15 cellular contexts compared by ENCODE assay signal in genomic region chr5:14008819-14009311, GRCh38.
DNase-seq lines count a peak whose midpoint lies in the region; ATAC-seq and TF ChIP-seq lines count a peak whose summit lies in the region.
"Had no signal": no experiment of that assay in that cellular context is flagged by ENCODE, and none has a peak within 500 bp of the region (broad histone marks: within the 10 kb centered on the region; RNA-seq: fewer than 3 reads in every experiment).

No MANE protein-coding gene starts in this region.

- no peak for TF ChIP-seq RAD21 in IMR-90 (IDR thresholded peaks at IDR 0.05; ENCODE audit: low read length)

- H3K9me2 ChIP-seq in MM.1S (replicated peaks; ENCODE audit: insufficient read depth, low read length), result no peaks in the 10 kb centered on the region

- TF ChIP-seq CTCF in AG04450 (IDR thresholded peaks at IDR 0.05; ENCODE audit: low read depth, low read length), result no peak
- no peak for TF ChIP-seq CTCF in IMR-90 (conservative IDR thresholded peaks at IDR 0.05; ENCODE audit: low read depth, low read length)
- no peak for TF ChIP-seq CTCF in GM13977 (IDR thresholded peaks at IDR 0.05; ENCODE audit: extremely low read depth, insufficient read depth, missing control alignments)
- TF ChIP-seq CTCF in MM.1S (IDR thresholded peaks at IDR 0.05; ENCODE audit: low read length), result no peak
- no peak for TF ChIP-seq CTCF in gastroesophageal sphincter (IDR thresholded peaks at IDR 0.05)
- no peak for TF ChIP-seq CTCF in dorsolateral prefrontal cortex (IDR thresholded peaks at IDR 0.05 in 54 of 56, conservative IDR thresholded peaks at IDR 0.05 in 2 of 56; ENCODE audit: low read depth in 1 of 56, partially characterized antibody in 56 of 56)

- H3K9me3 ChIP-seq in AG04450 (ENCODE audit: control insufficient read depth, insufficient read depth, low read length) (no peaks in the 10 kb centered on the region), IMR-90 (ENCODE audit: control insufficient read depth, insufficient read depth, low read length) (no peaks in the 10 kb centered on the region), MM.1S (replicated peaks; ENCODE audit: insufficient read depth, low read length) (no peaks in the 10 kb centered on the region), gastroesophageal sphincter (no peaks in the 10 kb centered on the region)

- H3F3A ChIP-seq in MM.1S (ENCODE audit: insufficient read depth, low read length), result no peaks in the 10 kb centered on the region

- H3K27ac ChIP-seq in AG04450 (ENCODE audit: low read depth, low read length), result peak overlapping the region; percentile 61
- peak overlapping the region; percentile 97 for H3K27ac ChIP-seq in IMR-90 (ENCODE audit: insufficient read depth, low read length)
- H3K27ac ChIP-seq in MM.1S (ENCODE audit: low read length), result no peak overlapping the region
- H3K27ac ChIP-seq in gastroesophageal sphincter, result peak overlapping the region in 2 of 4 donors; percentile 14 to 48
- H3K27ac ChIP-seq in dorsolateral prefrontal cortex, result no peak overlapping the region
- H3K27ac ChIP-seq: parathyroid adenoma had no signal

- H3K14ac ChIP-seq in IMR-90 (replicated peaks; ENCODE audit: low read depth, low read length), result peak overlapping the region; percentile 97

- peak overlapping the region; percentile 93 for H3K18ac ChIP-seq in IMR-90 (ENCODE audit: low read depth, low read length)

- H4K91ac ChIP-seq in IMR-90 (ENCODE audit: insufficient read depth, low read depth, low read length), result peak overlapping the region; percentile 99

- in situ Hi-C loops in IMR-90 (cut with MboI; ENCODE audit: low sequenced_read_pairs), result no loop called here
- in situ Hi-C loops in GM13977 (cut with MboI; ENCODE audit: low pct_unique_long_range_greater_than_20kb, low sequenced_read_pairs, unreplicated experiment), result no loop called here

- H3K27me3 ChIP-seq in AG04450 (ENCODE audit: control insufficient read depth, insufficient read depth, low read length) (no peaks in the 10 kb centered on the region), IMR-90 (ENCODE audit: control insufficient read depth, insufficient read depth, low read length) (no peaks in the 10 kb centered on the region), MM.1S (replicated peaks; ENCODE audit: insufficient read depth, low read length) (no peaks in the 10 kb centered on the region), gastroesophageal sphincter (no peaks in the 10 kb centered on the region), dorsolateral prefrontal cortex (no peaks in the 10 kb centered on the region)

- intact Hi-C loops in IMR-90 (cut with micrococcal nuclease), result loop anchor here (5.0 kb wide), 2 partner anchors 43 to 263 kb away; no protein-coding TSS in a partner anchor
- intact Hi-C loops in dorsolateral prefrontal cortex (cut with DNase I), result no loop called here

- POLR2A ChIA-PET in AG04450 (lab: Yijun Ruan, JAX) (interaction anchor here (0.6 to 1.7 kb wide), 5 partner anchors 14 to 665 kb away, joined by 3 to 7 read pairs (median 4); no protein-coding TSS in a partner anchor), IMR-90 (lab: Charles Lee; ENCODE audit: unreplicated experiment) (interaction anchor here (0.5 to 1.3 kb wide), 3 partner anchors 30 to 400 kb away, joined by 3 to 13 read pairs (median 4); no protein-coding TSS in a partner anchor)

- H2BK5ac ChIP-seq in IMR-90 (ENCODE audit: low read depth, low read length, poor library complexity, severe bottlenecking), result peak overlapping the region; percentile 96

- H4K20me1 ChIP-seq in IMR-90 (ENCODE audit: insufficient read depth, low read length) (no peaks in the 10 kb centered on the region), MM.1S (ENCODE audit: insufficient read depth, low read length) (no peaks in the 10 kb centered on the region)

- H3K9ac ChIP-seq in IMR-90 (ENCODE audit: low read depth, low read length), result peak overlapping the region; percentile 65
- no peak overlapping the region for H3K9ac ChIP-seq in MM.1S (ENCODE audit: low read length)
- H3K9ac ChIP-seq: parathyroid adenoma had no signal

- peak overlapping the region; percentile 61 for H3K4me2 ChIP-seq in IMR-90 (ENCODE audit: low read depth, low read length)
- no peak overlapping the region for H3K4me2 ChIP-seq in MM.1S (ENCODE audit: low read depth, low read length)

- 0% methylated on average over 2 of the region's 8 CpGs; no CpG with 5 or more reads in 1 of the 2 experiments for WGBS in IMR-90 (ENCODE audit: extremely low coverage in 2 of 2, insufficient read length in 1 of 2), 2 experiments
- WGBS in gastroesophageal sphincter (ENCODE audit: low coverage in 1 of 2), 2 donors, result 47 to 54% methylated on average over 4 of the region's 8 CpGs

- peak overlapping the region; percentile 68 for H2AK9ac ChIP-seq in IMR-90 (replicated peaks; ENCODE audit: low read depth, low read length, poor library complexity)

- peaks cover 21% of the 10 kb centered on the region for H3K9me1 ChIP-seq in IMR-90 (ENCODE audit: insufficient read depth, low read length)

- BruUV-seq in IMR-90 (replicated peaks; lab: Mats Ljungman, UMichigan), result TSS peak; percentile 9

- peak overlapping the region; percentile 5; the same call in 1 of the 2 replicates for H3K4me3 ChIP-seq in AG04450 (ENCODE audit: low read depth, low read length)
- no peak overlapping the region for H3K4me3 ChIP-seq in IMR-90 (ENCODE audit: insufficient read depth, low read depth, low read length)
- no peak overlapping the region for H3K4me3 ChIP-seq in MM.1S (ENCODE audit: low read length)
- H3K4me3 ChIP-seq in gastroesophageal sphincter, result no peak overlapping the region
- no peak overlapping the region for H3K4me3 ChIP-seq in dorsolateral prefrontal cortex

- H2BK120ac ChIP-seq in IMR-90 (ENCODE audit: low read depth, low read length), result peak overlapping the region; percentile 99

- H2AK5ac ChIP-seq in IMR-90 (ENCODE audit: low read depth, low read length), result peak overlapping the region; percentile 81; the same call in 1 of the 2 replicates

- peak overlapping the region; percentile 82; the same call in 2 of the 3 replicates for H2BK15ac ChIP-seq in IMR-90 (ENCODE audit: low read depth, low read length)

- CTCF ChIA-PET in AG04450 (lab: Charles Lee) (no interaction called here), IMR-90 (lab: Yijun Ruan, JAX) (no interaction called here)

- H3K36me3 ChIP-seq in IMR-90 (ENCODE audit: control insufficient read depth, insufficient read depth, low read length) (peaks cover 4% of the 10 kb centered on the region; the same call in 1 of the 2 replicates), MM.1S (replicated peaks; ENCODE audit: insufficient read depth, low read length) (no peaks in the 10 kb centered on the region), gastroesophageal sphincter (no peaks in the 10 kb centered on the region)

- peak; percentile 62 for DNase-seq in AG04450 (ENCODE audit: low read depth, low spot score)
- DNase-seq in IMR-90, result peak; percentile 85
- DNase-seq in SHP77 (lab: John Stamatoyannopoulos, UW), result peak; percentile 62 to 64
- peak; percentile 42 for DNase-seq in kidney tubule cell (ENCODE audit: low spot score)
- DNase-seq in GM13977 (ENCODE audit: low spot score), result no peak
- DNase-seq in MM.1S, result no peak
- DNase-seq in dorsolateral prefrontal cortex, result no peak
- DNase-seq: activated CD4-positive, alpha-beta T cell treated with anti-CD3 and anti-CD28 coated beads, Interleukin-2, amount 50 U/mL, for 1 hour; activated T-cell treated with anti-CD3 and anti-CD28 coated beads, Interleukin-2, amount 50 U/mL, for 72 hours; effector CD8-positive, alpha-beta T cell; mesendoderm; T-cell had no signal

- peak overlapping the region; percentile 93 to 95 for H4K8ac ChIP-seq in IMR-90 (ENCODE audit: low read depth in 2 of 2, low read length in 2 of 2)

- peak overlapping the region; percentile 94 for H3K23ac ChIP-seq in IMR-90 (ENCODE audit: low read depth, low read length)

- TF ChIP-seq POLR2A in IMR-90 (IDR thresholded peaks at IDR 0.05; ENCODE audit: low read depth, low read length), result no peak
- no peak for TF ChIP-seq POLR2A in gastroesophageal sphincter (IDR thresholded peaks at IDR 0.05)

- no peak for TF ChIP-seq EP300 in gastroesophageal sphincter (IDR thresholded peaks at IDR 0.05)

- ATAC-seq in IMR-90 (ENCODE audit: low read depth) (peak; percentile 16), gastroesophageal sphincter (no peak)
- ATAC-seq: activated T-cell treated with anti-CD3 and anti-CD28 coated beads, Interleukin-2, amount 50 U/mL, for 72 hours; stimulated activated memory B cell treated with anti-CD40 and anti-IgM and Interleukin-4, amounts not matched to agents 10 μg/mL and 1 μg/mL and 100 μg/mL, for 72 hours; T-cell had no signal

- H2AFZ ChIP-seq in IMR-90 (replicated peaks; ENCODE audit: low read length, poor library complexity), result peak overlapping the region; percentile 77
- no peak overlapping the region for H2AFZ ChIP-seq in MM.1S (ENCODE audit: low read length)
- H2AFZ ChIP-seq: parathyroid adenoma had no signal

- H2BK20ac ChIP-seq in IMR-90 (ENCODE audit: low read depth, low read length), result peak overlapping the region; percentile 99

- H3K79me2 ChIP-seq in MM.1S (ENCODE audit: low read length), result no peaks in the 10 kb centered on the region
- H3K79me2 ChIP-seq: parathyroid adenoma had no signal

- peaks cover 36 to 66% of the 10 kb centered on the region in 2 experiments for H3K79me1 ChIP-seq in IMR-90 (ENCODE audit: low read depth in 1 of 2, low read length in 2 of 2)

- H3K4me1 ChIP-seq in IMR-90 (ENCODE audit: control insufficient read depth, insufficient read depth, low read length), result peaks cover 26% of the 10 kb centered on the region
- no peaks in the 10 kb centered on the region for H3K4me1 ChIP-seq in MM.1S (ENCODE audit: low read length)
- H3K4me1 ChIP-seq in gastroesophageal sphincter, result peaks cover 0 to 28% (median 6%) of the 10 kb centered on the region in 3 donors

- peak overlapping the region; percentile 99 for H3K56ac ChIP-seq in IMR-90 (ENCODE audit: extremely low read depth, insufficient read depth, low read length)

- dilution Hi-C loops in IMR-90 (cut with HindIII; ENCODE audit: low sequenced_read_pairs, unreplicated experiment), result no loop called here

- peak overlapping the region; percentile 98 for H3K4ac ChIP-seq in IMR-90 (ENCODE audit: low read depth, low read length)

- H4K5ac ChIP-seq in IMR-90 (ENCODE audit: low read depth, low read length), result peak overlapping the region; percentile 69

TF ChIP-seq in IMR-90, 13 proteins besides CTCF, POLR2A, EP300 and RAD21:
- TF ChIP-seq MXI1 (IDR thresholded peaks at IDR 0.05; ENCODE audit: borderline replicate concordance, low read depth, low read length), result no peak
- peak; percentile 87 for TF ChIP-seq CEBPB (IDR thresholded peaks at IDR 0.05; ENCODE audit: low read depth, low read length)

Comparison
In these comparisons a context has a peak if more than half of its experiments do, and no peak if none do; other contexts are left out.
1. DNase-seq: peak in AG04450 (single experiment), IMR-90 (single experiment), SHP77 (2 of 2) and kidney tubule cell (single experiment); none in GM13977 (single experiment), MM.1S (single experiment) and dorsolateral prefrontal cortex (0 of 10).
2. H3K27ac ChIP-seq: peak in AG04450 (single experiment) and IMR-90 (single experiment); none in MM.1S (single experiment) and dorsolateral prefrontal cortex (0 of 59).